ENCODE assay signal across 13 cellular contexts in genomic region chr9:115115117-115115880, GRCh38. TPM values are rescaled to one million over a fixed set of nuclear protein-coding genes. Genes with fewer than 3 reads are reported as not detected.
A peak's percentile ranks its signal among the peaks of the same experiment; 100 is the strongest.
DNase-seq lines count a peak whose midpoint lies in the region; ATAC-seq and TF ChIP-seq lines count a peak whose summit lies in the region.
"Had no signal": no experiment of that assay in that cellular context is flagged by ENCODE, and none has a peak within 500 bp of the region (broad histone marks: within the 10 kb centered on the region; RNA-seq: fewer than 3 reads in every experiment).

No MANE protein-coding gene starts in this region.

- H3K9me3 Mint-ChIP-seq in type B pancreatic cell, result no peaks in the 10 kb centered on the region
- H3K9me3 Mint-ChIP-seq: stimulated activated naive CD8-positive, alpha-beta T cell treated with anti-CD3 and anti-CD28 coated beads, Interleukin-15, amount 100 ng/mL, for 72 hours had no signal

- H3K4me3 ChIP-seq in astrocyte of the cerebellum (ENCODE audit: low read depth, low read length) (peak overlapping the region; percentile 56), upper lobe of right lung (no peak overlapping the region)
- H3K4me3 ChIP-seq: left ventricle myocardium inferior had no signal

- no peak overlapping the region for H3K27ac ChIP-seq in upper lobe of right lung
- H3K27ac ChIP-seq: left ventricle myocardium inferior, WERI-Rb-1 had no signal

- H3K4me1 Mint-ChIP-seq in type B pancreatic cell (ENCODE audit: unreplicated experiment), result peaks cover 40% of the 10 kb centered on the region

- no peak for TF ChIP-seq RAD21 in Ishikawa (IDR thresholded peaks at IDR 0.05; ENCODE audit: low read depth)

- TF ChIP-seq CTCF in astrocyte of the cerebellum (IDR thresholded peaks at IDR 0.05; ENCODE audit: low read depth, low read length, missing control alignments) (no peak), type B pancreatic cell (conservative IDR thresholded peaks at IDR 0.05) (no peak), upper lobe of right lung (IDR thresholded peaks at IDR 0.05) (no peak), GM10266 (IDR thresholded peaks at IDR 0.05; ENCODE audit: control insufficient read depth, insufficient read depth, low read depth, missing control alignments) (no peak)

- no peak overlapping the region for H3K27ac Mint-ChIP-seq in type B pancreatic cell
- H3K27ac Mint-ChIP-seq: stimulated activated naive CD8-positive, alpha-beta T cell treated with anti-CD3 and anti-CD28 coated beads, Interleukin-15, amount 100 ng/mL, for 72 hours had no signal

- DNase-seq in astrocyte of the cerebellum (ENCODE audit: low read depth), result no peak
- DNase-seq in kidney glomerular epithelial cell (lab: John Stamatoyannopoulos, UW), result peak; percentile 35
- no peak for DNase-seq in type B pancreatic cell (ENCODE audit: extremely low spot score, unreplicated experiment)
- DNase-seq in upper lobe of right lung, result no peak
- no peak for DNase-seq in GM10266 (ENCODE audit: extremely low spot score)
- DNase-seq: COR-L47; left ventricle myocardium inferior; NCI-H187 treated with DMSO at 0.1 percent for 48 hours; NCI-H82; stimulated activated naive CD8-positive, alpha-beta T cell treated with anti-CD3 and anti-CD28 coated beads, Interleukin-15, amount 100 ng/mL, for 72 hours; WERI-Rb-1 had no signal

- H3K4me1 ChIP-seq in upper lobe of right lung, result peaks cover 9% of the 10 kb centered on the region

- peaks cover 47% of the 10 kb centered on the region for H3K27me3 Mint-ChIP-seq in type B pancreatic cell

- H3K4me3 Mint-ChIP-seq in type B pancreatic cell, result peak overlapping the region; percentile 26
- H3K4me3 Mint-ChIP-seq: stimulated activated naive CD8-positive, alpha-beta T cell treated with anti-CD3 and anti-CD28 coated beads, Interleukin-15, amount 100 ng/mL, for 72 hours had no signal

- H3K27me3 ChIP-seq in upper lobe of right lung, result no peaks in the 10 kb centered on the region

- H3K36me3 Mint-ChIP-seq in type B pancreatic cell, result peaks cover 3% of the 10 kb centered on the region

- in situ Hi-C loops in astrocyte of the cerebellum (cut with HindIII; ENCODE audit: low sequenced_read_pairs), result no loop called here

- no peak for TF ChIP-seq EP300 in Ishikawa (IDR thresholded peaks at IDR 0.05; ENCODE audit: borderline replicate concordance)

- no peaks in the 10 kb centered on the region for H3K36me3 ChIP-seq in upper lobe of right lung
- H3K36me3 ChIP-seq: left ventricle myocardium inferior, WERI-Rb-1 had no signal

- H3K9me3 ChIP-seq in upper lobe of right lung, result no peaks in the 10 kb centered on the region
- H3K9me3 ChIP-seq: left ventricle myocardium inferior had no signal

- ATAC-seq in GM19035 (IDR thresholded peaks at IDR 0.05; ENCODE audit: unreplicated experiment) (no peak), upper lobe of right lung (no peak)

- intact Hi-C loops in upper lobe of right lung (cut with DNase I), result no loop called here

TF ChIP-seq in Ishikawa, 13 proteins besides CTCF, POLR2A, EP300 and RAD21:
- TF ChIP-seq TEAD4 (IDR thresholded peaks at IDR 0.05) (peak; percentile 40; the same call in 1 of the 2 replicates), ZBTB7A (IDR thresholded peaks at IDR 0.05; ENCODE audit: low read depth) (no peak)
TF ChIP-seq in Ishikawa: peak in this region for 1.

RNA-seq across cellular contexts. Expression of gene TNC, which starts 2.7 kb away (rescaled TPM):
- total RNA-seq in type B pancreatic cell (ENCODE audit: low replicate concordance) (16.1 and 95.2 TPM in 2 replicates), upper lobe of right lung (52.9 TPM)
